Comparison of ENCODE assay signal across 10 cellular contexts in genomic region chr5:159965031-159965837, GRCh38. TPM values are rescaled to one million over a fixed set of nuclear protein-coding genes. Genes with fewer than 3 reads are reported as not detected.
A peak's percentile ranks its signal among the peaks of the same experiment; 100 is the strongest.
DNase-seq lines count a peak whose midpoint lies in the region; ATAC-seq, FAIRE-seq and TF ChIP-seq lines count a peak whose summit lies in the region.
"Had no signal": no experiment of that assay in that cellular context is flagged by ENCODE, and none has a peak within 500 bp of the region (broad histone marks: within the 10 kb centered on the region; RNA-seq: fewer than 3 reads in every experiment).

No MANE protein-coding gene starts in this region.

- no peak for FAIRE-seq in GM12892 (lab: Jason Lieb, UNC)

- no peaks in the 10 kb centered on the region for H3K36me3 Mint-ChIP-seq in activated naive CD4-positive, alpha-beta T cell treated with anti-CD3 and anti-CD28 coated beads for 36 hours (ENCODE audit: low read depth)

- H3K27me3 ChIP-seq in MG63: no peaks in the 10 kb centered on the region
- no peaks in the 10 kb centered on the region for H3K27me3 ChIP-seq in prostate gland (replicated peaks; ENCODE audit: insufficient read depth)

- CTCF ChIA-PET in activated naive CD4-positive, alpha-beta T cell treated with anti-CD3 and anti-CD28 coated beads for 36 hours (lab: Charles Lee): interaction anchor here (0.6 to 1.3 kb wide), 4 partner anchors 22 to 224 kb away, joined by 3 read pairs; no protein-coding TSS in a partner anchor

- H3K9me3 ChIP-seq in MG63 (no peaks in the 10 kb centered on the region), prostate gland (no peaks in the 10 kb centered on the region)
- H3K9me3 ChIP-seq: BLaER1, neutrophil had no signal

- DNase-seq in NCI-H1694 treated with DMSO at 0.1 percent for 48 hours (lab: John Stamatoyannopoulos, UW) (peak; percentile 1), NCI-H1694 (lab: John Stamatoyannopoulos, UW) (no peak), MG63 (peak; percentile 82), Right ventricle myocardium inferior (ENCODE audit: missing footprints) (no peak), prostate gland (ENCODE audit: low spot score) (no peak), GM12892 (ENCODE audit: insufficient read length) (no peak)
- peak; percentile 55 for DNase-seq in activated naive CD4-positive, alpha-beta T cell treated with anti-CD3 and anti-CD28 coated beads for 36 hours
- DNase-seq in activated CD4-positive, CD25-positive, alpha-beta regulatory T cell treated with anti-CD3 and anti-CD28 coated beads, Interleukin-2, amount 50 U/mL, for 72 hours: no peak

- intact Hi-C loops in activated naive CD4-positive, alpha-beta T cell treated with anti-CD3 and anti-CD28 coated beads for 36 hours (cut with micrococcal nuclease): loop anchor here (1.0 to 5.0 kb wide), 4 partner anchors 448 to 678 kb away; partner anchors contain the start of gene IL12B
- intact Hi-C loops in Right ventricle myocardium inferior (cut with DNase I): loop anchor here (2.0 kb wide), 1 partner anchor 448 kb away; no protein-coding TSS in a partner anchor
- intact Hi-C loops in prostate gland (cut with DNase I): loop anchor here (5.0 kb wide), 1 partner anchor 523 kb away; no protein-coding TSS in a partner anchor

- H3K4me1 Mint-ChIP-seq in activated naive CD4-positive, alpha-beta T cell treated with anti-CD3 and anti-CD28 coated beads for 36 hours (ENCODE audit: low read depth): no peaks in the 10 kb centered on the region

- WGBS in prostate gland: 42% methylated on average over 12 of the region's 12 CpGs

- peak; percentile 87 for ATAC-seq in Right ventricle myocardium inferior

- TF ChIP-seq POLR2A in prostate gland (IDR thresholded peaks at IDR 0.05): no peak
- no peak for TF ChIP-seq POLR2A in GM12892 (IDR thresholded peaks at IDR 0.05; ENCODE audit: low read depth, low read length)

- H3K27ac ChIP-seq in prostate gland: no peak overlapping the region
- H3K27ac ChIP-seq: BLaER1, neutrophil had no signal

- peaks cover 28% of the 10 kb centered on the region for H3K27me3 Mint-ChIP-seq in activated naive CD4-positive, alpha-beta T cell treated with anti-CD3 and anti-CD28 coated beads for 36 hours (ENCODE audit: low read depth)

- H3K4me3 ChIP-seq in MG63 (no peak overlapping the region), prostate gland (no peak overlapping the region)
- H3K4me3 ChIP-seq: BLaER1 had no signal

- TF ChIP-seq CTCF in prostate gland (IDR thresholded peaks at IDR 0.05): peak in 3 of 4 experiments; percentile 33 to 51 (median 48)

- no peaks in the 10 kb centered on the region for H3K4me1 ChIP-seq in prostate gland (replicated peaks)
- H3K4me1 ChIP-seq: BLaER1 had no signal

- no peak overlapping the region for H3K4me3 Mint-ChIP-seq in activated naive CD4-positive, alpha-beta T cell treated with anti-CD3 and anti-CD28 coated beads for 36 hours

- H3K27ac Mint-ChIP-seq in activated naive CD4-positive, alpha-beta T cell treated with anti-CD3 and anti-CD28 coated beads for 36 hours: no peak overlapping the region

- H3K36me3 ChIP-seq in MG63: no peaks in the 10 kb centered on the region
- no peaks in the 10 kb centered on the region for H3K36me3 ChIP-seq in prostate gland
- H3K36me3 ChIP-seq: BLaER1, neutrophil had no signal

- H3K9me3 Mint-ChIP-seq in activated naive CD4-positive, alpha-beta T cell treated with anti-CD3 and anti-CD28 coated beads for 36 hours: no peaks in the 10 kb centered on the region

RNA-seq across cellular contexts. Expression of gene TTC1, which starts 43.7 kb away (rescaled TPM):
- 52.3 and 59.6 TPM in 2 replicates for total RNA-seq in MG63 (2014; rRNA removed; shearing (Covaris generic); ENCODE audit: low replicate concordance)
- total RNA-seq in activated naive CD4-positive, alpha-beta T cell treated with anti-CD3 and anti-CD28 coated beads for 36 hours: 10 to 100 TPM; 46.0 to 47.1 TPM
- 114 TPM for total RNA-seq in Right ventricle myocardium inferior
- 10 to 100 TPM; 30.6 to 34.2 TPM for total RNA-seq in prostate gland
- 87.8 TPM for polyA plus RNA-seq in GM12892 (2012; ENCODE audit: missing spikeins)

RNA-seq across cellular contexts. Expression of gene ADRA1B, which starts 49.0 kb away (rescaled TPM):
- total RNA-seq in MG63 (2014; rRNA removed; shearing (Covaris generic); ENCODE audit: low replicate concordance): 0.25 and 0.56 TPM in 2 replicates
- not detected for total RNA-seq in activated naive CD4-positive, alpha-beta T cell treated with anti-CD3 and anti-CD28 coated beads for 36 hours
- total RNA-seq in Right ventricle myocardium inferior: 2.7 TPM
- total RNA-seq in prostate gland: under 1 TPM; 0.14 to 0.74 TPM
- polyA plus RNA-seq in GM12892 (2012; ENCODE audit: missing spikeins): not detected

Comparison
In these comparisons a context has a peak if more than half of its experiments do, and no peak if none do; other contexts are left out.
1. DNase-seq: peak in NCI-H1694 treated with DMSO at 0.1 percent for 48 hours (single experiment), MG63 (single experiment) and activated naive CD4-positive, alpha-beta T cell treated with anti-CD3 and anti-CD28 coated beads for 36 hours (single experiment); none in NCI-H1694 (single experiment), Right ventricle myocardium inferior (single experiment), prostate gland (single experiment), activated CD4-positive, CD25-positive, alpha-beta regulatory T cell treated with anti-CD3 and anti-CD28 coated beads, Interleukin-2, amount 50 U/mL, for 72 hours (single experiment) and GM12892 (single experiment).